Comparison of ENCODE assay signal across 16 cellular contexts in genomic region chr7:139987691-139988516, GRCh38.
"Had no signal": no experiment of that assay in that cellular context is flagged by ENCODE, and none has a peak within 500 bp of the region (broad histone marks: within the 10 kb centered on the region; RNA-seq: fewer than 3 reads in every experiment).

No MANE protein-coding gene starts in this region.

- H3K4me3 ChIP-seq: gastroesophageal sphincter, left ventricle myocardium inferior, pancreas, skin epidermis, thyroid gland, uterus had no signal

- ATAC-seq: activated T-helper 17 cell treated with anti-CD3 and anti-CD28 coated beads, Interleukin-2, amount 50 U/mL, for 72 hours; gastroesophageal sphincter; pancreas had no signal

- FAIRE-seq: astrocyte, kidney, pancreas had no signal

- H3K27me3 Mint-ChIP-seq: activated T-helper 17 cell treated with anti-CD3 and anti-CD28 coated beads, Interleukin-2, amount 50 U/mL, for 72 hours had no signal

- H3K4me1 ChIP-seq: gastroesophageal sphincter, left ventricle myocardium inferior, pancreas, thyroid gland had no signal

- H3K9me3 ChIP-seq: gastroesophageal sphincter, left ventricle myocardium inferior, pancreas, thyroid gland, uterus had no signal

- DNase-seq: activated CD4-positive, alpha-beta T cell treated with anti-CD3 and anti-CD28 coated beads for 4 hours; activated naive CD4-positive, alpha-beta T cell treated with anti-CD3 and anti-CD28 coated beads for 36 hours; activated T-cell treated with anti-CD3 and anti-CD28 coated beads for 4 hours; caudate nucleus; effector memory CD4-positive, alpha-beta T cell; kidney; left ventricle myocardium inferior; mesenchymal stem cell; pancreas; retina; thyroid gland; uterus had no signal

- H3K4me1 Mint-ChIP-seq: activated T-helper 17 cell treated with anti-CD3 and anti-CD28 coated beads, Interleukin-2, amount 50 U/mL, for 72 hours had no signal

- H3K4me3 Mint-ChIP-seq: activated naive CD4-positive, alpha-beta T cell treated with anti-CD3 and anti-CD28 coated beads for 36 hours; activated T-helper 17 cell treated with anti-CD3 and anti-CD28 coated beads, Interleukin-2, amount 50 U/mL, for 72 hours had no signal

- H3K36me3 ChIP-seq: gastroesophageal sphincter, left ventricle myocardium inferior, pancreas, thyroid gland, uterus had no signal

- H3K27me3 ChIP-seq: gastroesophageal sphincter, pancreas, thyroid gland, uterus had no signal

- H3K9me3 Mint-ChIP-seq: activated naive CD4-positive, alpha-beta T cell treated with anti-CD3 and anti-CD28 coated beads for 36 hours; activated T-helper 17 cell treated with anti-CD3 and anti-CD28 coated beads, Interleukin-2, amount 50 U/mL, for 72 hours had no signal

- H3K27ac ChIP-seq: gastroesophageal sphincter, left ventricle myocardium inferior, pancreas, skin epidermis, thyroid gland, uterus had no signal

- H3K27ac Mint-ChIP-seq: activated naive CD4-positive, alpha-beta T cell treated with anti-CD3 and anti-CD28 coated beads for 36 hours had no signal
